In the genomic region with DNA sequence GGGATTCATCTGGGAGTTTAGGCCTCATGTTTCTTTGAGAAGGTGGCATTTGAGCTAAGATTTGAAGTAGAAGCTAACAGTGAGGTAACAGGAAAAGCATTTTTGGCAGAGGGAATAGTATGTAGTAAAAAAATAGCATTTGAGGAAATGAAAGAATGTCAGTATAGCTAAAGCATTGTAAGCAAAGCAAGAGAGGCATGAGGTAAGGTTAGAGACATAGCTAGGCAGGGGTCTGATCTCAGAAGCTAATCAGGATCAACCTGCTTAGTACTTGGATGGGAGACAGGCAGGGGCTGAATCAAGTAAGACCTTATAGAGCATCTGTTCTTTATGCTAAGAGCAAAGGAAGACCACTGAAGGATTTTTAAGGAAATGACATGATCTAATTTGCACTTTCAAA, we compare ENCODE assay signal across 1 cellular context.
TF ChIP-seq lines count a peak whose summit lies in the region.

No MANE protein-coding gene starts in this region.

TF ChIP-seq in IMR-90, 13 proteins besides CTCF, POLR2A, EP300 and RAD21:
- TF ChIP-seq MXI1 (IDR thresholded peaks at IDR 0.05; ENCODE audit: borderline replicate concordance, low read depth, low read length) (no peak), MAFK (IDR thresholded peaks at IDR 0.05; ENCODE audit: low read depth, low read length) (no peak), RFX5 (IDR thresholded peaks at IDR 0.05; ENCODE audit: low read depth, low read length) (no peak), FOS (IDR thresholded peaks at IDR 0.05; ENCODE audit: low read depth, low read length) (no peak), NFE2L2 (IDR thresholded peaks at IDR 0.05; ENCODE audit: low read depth, low read length) (no peak), SMC3 (IDR thresholded peaks at IDR 0.05; ENCODE audit: low read depth, low read length) (no peak)
- TF ChIP-seq, protein P1, sequence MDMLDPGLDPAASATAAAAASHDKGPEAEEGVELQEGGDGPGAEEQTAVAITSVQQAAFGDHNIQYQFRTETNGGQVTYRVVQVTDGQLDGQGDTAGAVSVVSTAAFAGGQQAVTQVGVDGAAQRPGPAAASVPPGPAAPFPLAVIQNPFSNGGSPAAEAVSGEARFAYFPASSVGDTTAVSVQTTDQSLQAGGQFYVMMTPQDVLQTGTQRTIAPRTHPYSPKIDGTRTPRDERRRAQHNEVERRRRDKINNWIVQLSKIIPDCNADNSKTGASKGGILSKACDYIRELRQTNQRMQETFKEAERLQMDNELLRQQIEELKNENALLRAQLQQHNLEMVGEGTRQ (IDR thresholded peaks at IDR 0.05; ENCODE audit: low read depth, low read length), result no peak
TF ChIP-seq in IMR-90: peak in this region for 0.
